ENCODE assay signal across 8 cellular contexts in genomic region chr6:36443498-36443844, GRCh38. TPM values are rescaled to one million over a fixed set of nuclear protein-coding genes. Genes with fewer than 3 reads are reported as not detected.
A peak's percentile ranks its signal among the peaks of the same experiment; 100 is the strongest.
DNase-seq lines count a peak whose midpoint lies in the region; ATAC-seq and TF ChIP-seq lines count a peak whose summit lies in the region.

No MANE protein-coding gene starts in this region.

- H3K27me3 Mint-ChIP-seq in brain = peaks cover 5% of the 10 kb centered on the region

- H3K4me1 ChIP-seq in mesodermal cell (ENCODE audit: control insufficient read depth, insufficient read depth, low read length, poor library complexity, severe bottlenecking) = peaks cover 28% of the 10 kb centered on the region

- POLR2A ChIA-PET in AG04449 (lab: Yijun Ruan, JAX) = interaction anchor here (1.3 kb wide), 1 partner anchor 20 kb away, joined by 5 read pairs; no protein-coding TSS in a partner anchor

- DNase-seq in AG04449 (ENCODE audit: low read depth, low spot score) = no peak
- DNase-seq in activated effector memory CD4-positive, alpha-beta T cell treated with anti-CD3 and anti-CD28 coated beads, Interleukin-2, amount 50 U/mL, for 16 hours = no peak

- peak overlapping the region; percentile 97 to 99 (median 98) for H3K4me3 Mint-ChIP-seq in brain

- peaks cover 53% of the 10 kb centered on the region for H3K4me1 Mint-ChIP-seq in brain

- H3K36me3 Mint-ChIP-seq in brain = peaks cover 17% of the 10 kb centered on the region

- peak overlapping the region; percentile 95 for H3K27ac ChIP-seq in mesodermal cell (ENCODE audit: low read depth, low read length, severe bottlenecking)

- peak overlapping the region; percentile 83 to 98 (median 98) for H3K27ac Mint-ChIP-seq in brain

- H3K36me3 ChIP-seq in mesodermal cell (ENCODE audit: control insufficient read depth, insufficient read depth, low read length) = peaks cover 16% of the 10 kb centered on the region

- CTCF ChIA-PET in AG04449 (lab: Yijun Ruan, JAX) = interaction anchor here (1.7 to 2.2 kb wide), 2 partner anchors 20 to 172 kb away, joined by 4 to 9 read pairs; no protein-coding TSS in a partner anchor

- H3K4me3 ChIP-seq in AG04449 (ENCODE audit: low read depth, low read length) (peak overlapping the region; percentile 84), mesodermal cell (ENCODE audit: extremely low read depth, insufficient read depth, low read length, poor library complexity, severe bottlenecking) (peak overlapping the region; percentile 90)

- 0 to 2% methylated on average over 3 to 6 of the region's 7 CpGs for WGBS in mesodermal cell (ENCODE audit: insufficient coverage in 2 of 2), 2 experiments

- TF ChIP-seq CTCF in AG04449 (IDR thresholded peaks at IDR 0.05; ENCODE audit: insufficient read depth, low read length, missing control alignments) (no peak), brain (conservative IDR thresholded peaks at IDR 0.05) (no peak)

- H3K9me3 Mint-ChIP-seq in brain = peaks cover 0 to 3% (median 0%) of the 10 kb centered on the region in 5 experiments

- H3K9me3 ChIP-seq in mesodermal cell (ENCODE audit: control insufficient read depth, low read length) = peaks cover 2% of the 10 kb centered on the region

- peak; percentile 3 for ATAC-seq in HG03521 (IDR thresholded peaks at IDR 0.05; ENCODE audit: unreplicated experiment)
- no peak for ATAC-seq in GM21360 (IDR thresholded peaks at IDR 0.05; ENCODE audit: unreplicated experiment)
- ATAC-seq in GM19328 (IDR thresholded peaks at IDR 0.05; ENCODE audit: unreplicated experiment) = no peak
- no peak for ATAC-seq in GM18519 (IDR thresholded peaks at IDR 0.05; ENCODE audit: low FRiP score, unreplicated experiment)

RNA-seq across cellular contexts. Expression of gene KCTD20, which starts 0.7 kb away (rescaled TPM):
- 28.2 TPM for polyA plus RNA-seq in brain (ENCODE audit: insufficient read depth, low read depth, low replicate concordance)
- 54.9 TPM for polyA plus RNA-seq in mesodermal cell (2013, experiment 1 of 2)
- polyA plus RNA-seq in mesodermal cell (2013, experiment 2 of 2) = 51.7 TPM

RNA-seq across cellular contexts. Expression of gene PXT1, which starts 0.8 kb away (rescaled TPM):
- 0.15 TPM for polyA plus RNA-seq in brain (ENCODE audit: insufficient read depth, low read depth, low replicate concordance)
- not detected for polyA plus RNA-seq in mesodermal cell (2013, experiment 1 of 2)
- not detected for polyA plus RNA-seq in mesodermal cell (2013, experiment 2 of 2)

RNA-seq across cellular contexts. Expression of gene ETV7, which starts 56.0 kb away (rescaled TPM):
- polyA plus RNA-seq in brain (ENCODE audit: insufficient read depth, low read depth, low replicate concordance) = 1.2 TPM
- not detected for polyA plus RNA-seq in mesodermal cell (2013, experiment 1 of 2)
- not detected for polyA plus RNA-seq in mesodermal cell (2013, experiment 2 of 2)
